Comparison of ENCODE assay signal across 8 cellular contexts in the genomic region with DNA sequence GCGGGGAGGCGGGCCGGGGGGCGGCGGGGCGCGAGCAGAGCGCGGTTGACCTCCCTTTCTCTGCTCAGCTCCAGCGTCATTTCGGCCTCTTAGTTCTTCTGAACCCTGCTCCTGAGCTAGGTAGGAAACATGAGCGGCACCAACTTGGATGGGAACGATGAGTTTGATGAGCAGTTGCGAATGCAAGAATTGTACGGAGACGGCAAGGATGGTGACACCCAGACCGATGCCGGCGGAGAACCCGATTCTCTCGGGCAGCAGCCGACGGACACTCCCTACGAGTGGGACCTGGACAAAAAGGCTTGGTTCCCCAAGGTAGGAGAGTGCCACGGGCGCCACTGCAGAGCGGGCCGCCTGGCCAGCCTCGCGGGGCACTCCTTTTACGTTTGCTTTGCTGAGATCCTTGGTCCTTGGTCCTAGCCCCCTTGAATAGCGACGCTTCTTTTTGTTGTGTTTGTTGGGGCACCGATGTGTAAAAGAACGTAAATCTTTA. TPM values are rescaled to one million over a fixed set of nuclear protein-coding genes. Genes with fewer than 3 reads are reported as not detected.
DNase-seq lines count a peak whose midpoint lies in the region; ATAC-seq and TF ChIP-seq lines count a peak whose summit lies in the region.

A gene with protein sequence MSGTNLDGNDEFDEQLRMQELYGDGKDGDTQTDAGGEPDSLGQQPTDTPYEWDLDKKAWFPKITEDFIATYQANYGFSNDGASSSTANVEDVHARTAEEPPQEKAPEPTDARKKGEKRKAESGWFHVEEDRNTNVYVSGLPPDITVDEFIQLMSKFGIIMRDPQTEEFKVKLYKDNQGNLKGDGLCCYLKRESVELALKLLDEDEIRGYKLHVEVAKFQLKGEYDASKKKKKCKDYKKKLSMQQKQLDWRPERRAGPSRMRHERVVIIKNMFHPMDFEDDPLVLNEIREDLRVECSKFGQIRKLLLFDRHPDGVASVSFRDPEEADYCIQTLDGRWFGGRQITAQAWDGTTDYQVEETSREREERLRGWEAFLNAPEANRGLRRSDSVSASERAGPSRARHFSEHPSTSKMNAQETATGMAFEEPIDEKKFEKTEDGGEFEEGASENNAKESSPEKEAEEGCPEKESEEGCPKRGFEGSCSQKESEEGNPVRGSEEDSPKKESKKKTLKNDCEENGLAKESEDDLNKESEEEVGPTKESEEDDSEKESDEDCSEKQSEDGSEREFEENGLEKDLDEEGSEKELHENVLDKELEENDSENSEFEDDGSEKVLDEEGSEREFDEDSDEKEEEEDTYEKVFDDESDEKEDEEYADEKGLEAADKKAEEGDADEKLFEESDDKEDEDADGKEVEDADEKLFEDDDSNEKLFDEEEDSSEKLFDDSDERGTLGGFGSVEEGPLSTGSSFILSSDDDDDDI (plus strand): TSS at position 37 of the 493 bp plus-strand sequence. CDS start 93 bp downstream, at position 130.

- no peak for TF ChIP-seq EP300 in transverse colon (IDR thresholded peaks at IDR 0.05; ENCODE audit: low read depth)

- 35% methylated on average over 35 of the region's 35 CpGs; no CpG with 5 or more reads in 1 of the 2 donors for WGBS in transverse colon (ENCODE audit: low coverage in 1 of 2), 2 donors

- H3K4me3 Mint-ChIP-seq in memory B cell, result peak within 1 kb of the TSS; percentile 90

- H3K9me3 Mint-ChIP-seq in memory B cell, result no peaks in the 10 kb centered on the region

- no peaks in the 10 kb centered on the region for H3K9me3 ChIP-seq in transverse colon

- peaks cover 0 to 16% (median 3%) of the 10 kb centered on the region in 4 donors for H3K4me1 ChIP-seq in transverse colon

- H3K36me3 ChIP-seq in transverse colon, result no peaks in the 10 kb centered on the region

- ATAC-seq in GM21825 (IDR thresholded peaks at IDR 0.05; ENCODE audit: unreplicated experiment) (peak; percentile 19), memory B cell (ENCODE audit: low read depth) (no peak)

- no peaks in the 10 kb centered on the region for H3K27me3 Mint-ChIP-seq in memory B cell

- TF ChIP-seq CTCF in coronary artery (IDR thresholded peaks at IDR 0.05), result no peak
- no peak for TF ChIP-seq CTCF in transverse colon (IDR thresholded peaks at IDR 0.05)

- TF ChIP-seq POLR2A in transverse colon (IDR thresholded peaks at IDR 0.05), result no peak

- H3K36me3 Mint-ChIP-seq in memory B cell, result peaks cover 4% of the 10 kb centered on the region

- H3K27me3 ChIP-seq in transverse colon, result no peaks in the 10 kb centered on the region

- peaks cover 4% of the 10 kb centered on the region for H3K4me1 Mint-ChIP-seq in memory B cell

- DNase-seq in GM04503 (ENCODE audit: low read depth), result peak; percentile 1
- peak; percentile 63 for DNase-seq in NCI-H748 treated with DMSO at 0.1 percent for 48 hours (lab: John Stamatoyannopoulos, UW)
- DNase-seq in coronary artery (ENCODE audit: low spot score), result no peak
- peak in 1 of 2 donors; percentile 0 for DNase-seq in memory B cell (ENCODE audit: low spot score in 2 of 2)
- DNase-seq in transverse colon, result no peak
- DNase-seq in kidney tubule cell (ENCODE audit: low spot score), result no peak
- DNase-seq in NCI-H2081 treated with DMSO at 0.1 percent for 48 hours (lab: John Stamatoyannopoulos, UW), result no peak

- peak within 1 kb of the TSS; percentile 76 for H3K4me3 ChIP-seq in coronary artery
- peak within 1 kb of the TSS; percentile 55 to 70 (median 58) for H3K4me3 ChIP-seq in transverse colon

- intact Hi-C loops in transverse colon (cut with DNase I; ENCODE audit: low total_unique reads), result no loop called here

- H3K27ac Mint-ChIP-seq in memory B cell, result peak within 1 kb of the TSS; percentile 95

- H3K27ac ChIP-seq in coronary artery, result peak within 1 kb of the TSS; percentile 90 to 96
- H3K27ac ChIP-seq in transverse colon, result peak within 1 kb of the TSS; percentile 89 to 97 (median 96)

- in situ Hi-C loops in transverse colon (cut with MboI; ENCODE audit: low pct_ligation_motif_present in 1 of 4, low pct_unique_long_range_greater_than_20kb in 1 of 4, low sequenced_read_pairs in 3 of 4), result no loop called here

RNA-seq across cellular contexts. Expression of the gene that starts here (rescaled TPM):
- total RNA-seq in transverse colon, result 10 to 100 TPM; 34.0 to 44.8 (median 40.7) TPM

Comparison
In these comparisons a context has a peak if more than half of its experiments do, and no peak if none do; other contexts are left out.
1. DNase-seq: peak in GM04503 (single experiment) and NCI-H748 treated with DMSO at 0.1 percent for 48 hours (single experiment); none in coronary artery (single experiment), transverse colon (single experiment), kidney tubule cell (single experiment) and NCI-H2081 treated with DMSO at 0.1 percent for 48 hours (single experiment).